ENCODE assay signal across 8 cellular contexts in genomic region chr10:43595739-43596298, GRCh38. TPM values are rescaled to one million over a fixed set of nuclear protein-coding genes. Genes with fewer than 3 reads are reported as not detected.
DNase-seq lines count a peak whose midpoint lies in the region; ATAC-seq and TF ChIP-seq lines count a peak whose summit lies in the region.

No MANE protein-coding gene starts in this region.

- peaks cover 3% of the 10 kb centered on the region for H3K9me3 Mint-ChIP-seq in activated CD4-positive, alpha-beta T cell treated with anti-CD3 and anti-CD28 coated beads for 36 hours (ENCODE audit: low read depth)
- H3K9me3 Mint-ChIP-seq in endothelial cell (ENCODE audit: unreplicated experiment), result peaks cover 15% of the 10 kb centered on the region

- peak overlapping the region; percentile 76 for H3K27ac Mint-ChIP-seq in activated CD4-positive, alpha-beta T cell treated with anti-CD3 and anti-CD28 coated beads for 36 hours
- no peak overlapping the region for H3K27ac Mint-ChIP-seq in endothelial cell (ENCODE audit: unreplicated experiment)

- intact Hi-C loops in activated CD4-positive, alpha-beta T cell treated with anti-CD3 and anti-CD28 coated beads for 36 hours (cut with DNase I, micrococcal nuclease), result loop anchor here (1.0 to 10.0 kb wide), 5 partner anchors 10 to 459 kb away; partner anchors contain the start of genes CSGALNACT2 (in 1 of the 2), HNRNPF (in 1 of the 2), ZNF239 (in 1 of the 2) and ZNF485 (in 1 of the 2)
- intact Hi-C loops in sciatic nerve (cut with DNase I), result no loop called here

- no peaks in the 10 kb centered on the region for H3K36me3 ChIP-seq in WERI-Rb-1

- POLR2A ChIA-PET in activated CD4-positive, alpha-beta T cell treated with anti-CD3 and anti-CD28 coated beads for 36 hours (lab: Charles Lee), result interaction anchor here (0.6 to 1.1 kb wide), 2 partner anchors 23 to 54 kb away, joined by 3 to 4 read pairs; no protein-coding TSS in a partner anchor

- H3K36me3 Mint-ChIP-seq in activated CD4-positive, alpha-beta T cell treated with anti-CD3 and anti-CD28 coated beads for 36 hours (ENCODE audit: low read depth), result no peaks in the 10 kb centered on the region
- H3K36me3 Mint-ChIP-seq in endothelial cell (ENCODE audit: low read depth, unreplicated experiment), result peaks cover 7% of the 10 kb centered on the region

- H3K4me3 ChIP-seq in WI38 (ENCODE audit: low read depth, low read length) (peak overlapping the region; percentile 42), WERI-Rb-1 (ENCODE audit: low read depth, low read length) (no peak overlapping the region)

- ATAC-seq in activated CD4-positive, alpha-beta T cell treated with anti-CD3 and anti-CD28 coated beads for 36 hours, result peak; percentile 84
- ATAC-seq in HG03064 (IDR thresholded peaks at IDR 0.05; ENCODE audit: low read depth, unreplicated experiment), result peak; percentile 46
- peak; percentile 38 for ATAC-seq in sciatic nerve

- peaks cover 26% of the 10 kb centered on the region for H3K4me1 Mint-ChIP-seq in activated CD4-positive, alpha-beta T cell treated with anti-CD3 and anti-CD28 coated beads for 36 hours
- peaks cover 5% of the 10 kb centered on the region for H3K4me1 Mint-ChIP-seq in endothelial cell (ENCODE audit: unreplicated experiment)

- peaks cover 22% of the 10 kb centered on the region for H3K27me3 ChIP-seq in WERI-Rb-1 (ENCODE audit: insufficient read depth, low read depth, severe bottlenecking)

- peaks cover 5% of the 10 kb centered on the region for H3K27me3 Mint-ChIP-seq in activated CD4-positive, alpha-beta T cell treated with anti-CD3 and anti-CD28 coated beads for 36 hours
- H3K27me3 Mint-ChIP-seq in endothelial cell (ENCODE audit: unreplicated experiment), result peaks cover 5% of the 10 kb centered on the region

- no peak for TF ChIP-seq CTCF in WI38 (IDR thresholded peaks at IDR 0.05; ENCODE audit: low read depth, low read length)
- no peak for TF ChIP-seq CTCF in endothelial cell (IDR thresholded peaks at IDR 0.05; ENCODE audit: unreplicated experiment)
- no peak for TF ChIP-seq CTCF in WERI-Rb-1 (IDR thresholded peaks at IDR 0.05; ENCODE audit: low read depth, low read length)

- peak; percentile 62 for DNase-seq in activated CD4-positive, alpha-beta T cell treated with anti-CD3 and anti-CD28 coated beads for 36 hours
- DNase-seq in activated CD4-positive, alpha-beta T cell treated with anti-CD3 and anti-CD28 coated beads, Interleukin-2, amount 50 U/mL, for 4 hours, result no peak
- DNase-seq in sciatic nerve (ENCODE audit: low spot score), result no peak
- no peak for DNase-seq in endothelial cell (ENCODE audit: low spot score)
- no peak for DNase-seq in WERI-Rb-1
- DNase-seq in NCI-H2227 treated with DMSO at 0.1 percent for 48 hours (lab: John Stamatoyannopoulos, UW), result no peak

- CTCF ChIA-PET in activated CD4-positive, alpha-beta T cell treated with anti-CD3 and anti-CD28 coated beads for 36 hours (lab: Charles Lee), result interaction anchor here (1.1 to 1.6 kb wide), 2 partner anchors 11 to 17 kb away, joined by 3 to 7 read pairs; partner anchors contain the start of gene ZNF485

- H3K27ac ChIP-seq in WERI-Rb-1, result no peak overlapping the region

- peaks cover 18% of the 10 kb centered on the region for H3K9me3 ChIP-seq in WERI-Rb-1 (ENCODE audit: severe bottlenecking)

- peak overlapping the region; percentile 42 for H3K4me3 Mint-ChIP-seq in activated CD4-positive, alpha-beta T cell treated with anti-CD3 and anti-CD28 coated beads for 36 hours
- H3K4me3 Mint-ChIP-seq in endothelial cell (ENCODE audit: unreplicated experiment), result no peak overlapping the region

RNA-seq across cellular contexts. Expression of gene ZNF485, which starts 10.4 kb away (rescaled TPM):
- 1 to 10 TPM; 6.9 to 7.6 TPM for total RNA-seq in activated CD4-positive, alpha-beta T cell treated with anti-CD3 and anti-CD28 coated beads for 36 hours
- total RNA-seq in sciatic nerve (3.8 TPM), endothelial cell (ENCODE audit: unreplicated experiment) (0.90 TPM)

RNA-seq across cellular contexts. Expression of gene ZNF239, which starts 21.4 kb away (rescaled TPM):
- 1 to 10 TPM; 2.4 to 2.7 TPM for total RNA-seq in activated CD4-positive, alpha-beta T cell treated with anti-CD3 and anti-CD28 coated beads for 36 hours
- total RNA-seq in sciatic nerve, result 6.2 TPM
- total RNA-seq in endothelial cell (ENCODE audit: unreplicated experiment), result 0.90 TPM

RNA-seq across cellular contexts. Expression of gene ZNF32, which starts 52.9 kb away (rescaled TPM):
- 10 to 100 TPM; 14.1 to 15.2 TPM for total RNA-seq in activated CD4-positive, alpha-beta T cell treated with anti-CD3 and anti-CD28 coated beads for 36 hours
- total RNA-seq in sciatic nerve (41.1 TPM), endothelial cell (ENCODE audit: unreplicated experiment) (25.7 TPM)
